Comparison of ENCODE assay signal across 11 cellular contexts in genomic region chr3:170033489-170033888, GRCh38. TPM values are rescaled to one million over a fixed set of nuclear protein-coding genes. Genes with fewer than 3 reads are reported as not detected.
DNase-seq lines count a peak whose midpoint lies in the region; ATAC-seq and TF ChIP-seq lines count a peak whose summit lies in the region.
"Had no signal": no experiment of that assay in that cellular context is flagged by ENCODE, and none has a peak within 500 bp of the region (broad histone marks: within the 10 kb centered on the region; RNA-seq: fewer than 3 reads in every experiment).

No MANE protein-coding gene starts in this region.

- H3K27ac ChIP-seq in GM23338 (ENCODE audit: low read depth) = no peak overlapping the region

- no peak overlapping the region for H3K4me3 Mint-ChIP-seq in GM23338
- peak overlapping the region in 4 of 8 donors; percentile 12 to 66 (median 36) for H3K4me3 Mint-ChIP-seq in naive B cell

- TF ChIP-seq CTCF in GM23338 (conservative IDR thresholded peaks at IDR 0.05; ENCODE audit: low read depth in 2 of 2) (no peak), lower leg skin (IDR thresholded peaks at IDR 0.05) (no peak)

- no peak for DNase-seq in GM23338 (ENCODE audit: low spot score)
- DNase-seq in SKM-1 (lab: John Stamatoyannopoulos, UW; ENCODE audit: unreplicated experiment) = peak; percentile 87
- peak; percentile 48 for DNase-seq in activated T-cell treated with anti-CD3 and anti-CD28 coated beads, Interleukin-2, amount 50 U/mL, for 1 hour
- DNase-seq in naive B cell = no peak
- DNase-seq in NCI-H226 = no peak
- no peak for DNase-seq in lower leg skin (ENCODE audit: low spot score in 2 of 2)
- no peak for DNase-seq in left lobe of liver (ENCODE audit: low spot score)
- DNase-seq: DMS79, kidney glomerular epithelial cell had no signal

- no peaks in the 10 kb centered on the region for H3K79me2 ChIP-seq in GM23338 (replicated peaks; ENCODE audit: insufficient read depth)

- H2AFZ ChIP-seq in GM23338 = peak overlapping the region; percentile 86

- ATAC-seq in GM23338 (no peak), naive B cell (ENCODE audit: low read depth in 2 of 2) (peak; percentile 9 to 13), HG02885 (IDR thresholded peaks at IDR 0.05; ENCODE audit: poor library complexity, unreplicated experiment) (no peak), left lobe of liver (no peak)

- WGBS in lower leg skin, 2 donors = 76% methylated on average over 8 of the region's 8 CpGs

- H3K27ac Mint-ChIP-seq in GM23338 = no peak overlapping the region
- H3K27ac Mint-ChIP-seq in naive B cell = peak overlapping the region in 3 of 6 donors; percentile 33 to 53 (median 36)
- H3K27ac Mint-ChIP-seq: progenitor cell of endocrine pancreas had no signal

- H3K36me3 ChIP-seq in GM23338 (ENCODE audit: insufficient read depth) = no peaks in the 10 kb centered on the region

- H3K27me3 ChIP-seq in GM23338 (ENCODE audit: insufficient read depth) = no peaks in the 10 kb centered on the region

- H3K27me3 Mint-ChIP-seq in GM23338 (ENCODE audit: insufficient read depth, low read depth, poor library complexity) (no peaks in the 10 kb centered on the region), naive B cell (no peaks in the 10 kb centered on the region)
- H3K27me3 Mint-ChIP-seq: progenitor cell of endocrine pancreas had no signal

- H3K36me3 Mint-ChIP-seq in GM23338 (ENCODE audit: low read depth) = no peaks in the 10 kb centered on the region
- no peaks in the 10 kb centered on the region for H3K36me3 Mint-ChIP-seq in naive B cell

- no peaks in the 10 kb centered on the region; the same call in none of the 2 replicates for H3K4me1 ChIP-seq in GM23338 (ENCODE audit: insufficient read depth)

- H3K4me3 ChIP-seq in GM23338 (no peak overlapping the region), lower leg skin (ENCODE audit: low read depth, poor library complexity, severe bottlenecking) (no peak overlapping the region)

- H4K20me1 ChIP-seq in GM23338 (replicated peaks; ENCODE audit: insufficient read depth) = no peaks in the 10 kb centered on the region

- intact Hi-C loops in lower leg skin (cut with DNase I; ENCODE audit: low total_unique reads) = no loop called here

- H3K9me2 ChIP-seq in GM23338 (ENCODE audit: insufficient read depth) = no peaks in the 10 kb centered on the region

- H3K4me2 ChIP-seq in GM23338 = no peak overlapping the region

- no peak for TF ChIP-seq POLR2A in lower leg skin (IDR thresholded peaks at IDR 0.05)

- H3K4me1 Mint-ChIP-seq in GM23338 = peaks cover 13% of the 10 kb centered on the region; the same call in 2 of the 3 replicates
- peaks cover under 1 to 23% (median 9%) of the 10 kb centered on the region in 3 donors for H3K4me1 Mint-ChIP-seq in naive B cell

- H3K9me3 Mint-ChIP-seq in GM23338 = no peaks in the 10 kb centered on the region
- peaks cover 0 to 2% (median 0%) of the 10 kb centered on the region in 7 donors for H3K9me3 Mint-ChIP-seq in naive B cell

- peaks cover 4% of the 10 kb centered on the region; the same call in 1 of the 2 replicates for H3F3A ChIP-seq in GM23338 (replicated peaks; ENCODE audit: low read depth)

TF ChIP-seq in GM23338, 12 proteins besides CTCF, POLR2A, EP300 and RAD21 (continues in another document):
- TF ChIP-seq REST (IDR thresholded peaks at IDR 0.05; ENCODE audit: unreplicated experiment) (no peak), CREB1 (CRISPR knock-in tag; IDR thresholded peaks at IDR 0.05; ENCODE audit: low read depth) (no peak), NANOG (IDR thresholded peaks at IDR 0.05; ENCODE audit: borderline replicate concordance) (no peak), EZH2phosphoT487 (IDR thresholded peaks at IDR 0.05; ENCODE audit: unreplicated experiment) (no peak), POLR2AphosphoS5 (IDR thresholded peaks at IDR 0.05; ENCODE audit: low read depth) (no peak), ZNF331 (CRISPR knock-in tag; IDR thresholded peaks at IDR 0.05; ENCODE audit: low read depth) (no peak), ZNF462 (CRISPR knock-in tag; IDR thresholded peaks at IDR 0.05) (no peak), EZH2 (IDR thresholded peaks at IDR 0.05; ENCODE audit: low read depth, unreplicated experiment) (no peak)

RNA-seq across cellular contexts. Expression of gene GPR160, which starts 4.3 kb away (rescaled TPM):
- total RNA-seq in GM23338 (2014; rRNA removed; shearing (Covaris generic)) = 55.7 and 77.0 TPM in 2 replicates
- polyA plus RNA-seq in GM23338 (2016; fragmentation: Nextera tagmentation; extraction: Ambion mirVana) (37.2 and 39.4 TPM in 2 replicates), naive B cell (ENCODE audit: low read depth in 6 of 6) (10 to 100 TPM; 49.4 to 92.1 (median 65.5) TPM)
- total RNA-seq in lower leg skin (1 to 10 TPM; 1.5 to 6.3 (median 3.3) TPM), left lobe of liver (0.96 TPM)

Comparison
In these comparisons a context has a peak if more than half of its experiments do, and no peak if none do; other contexts are left out.
1. ATAC-seq: peak in naive B cell (2 of 2); none in GM23338 (single experiment), HG02885 (single experiment) and left lobe of liver (single experiment).
2. DNase-seq: peak in SKM-1 (single experiment) and activated T-cell treated with anti-CD3 and anti-CD28 coated beads, Interleukin-2, amount 50 U/mL, for 1 hour (single experiment); none in GM23338 (single experiment), naive B cell (single experiment), NCI-H226 (single experiment), lower leg skin (0 of 2) and left lobe of liver (single experiment).